ENCODE assay signal across 25 cellular contexts in genomic region chr4:122968227-122968812, GRCh38. TPM values are rescaled to one million over a fixed set of nuclear protein-coding genes. Genes with fewer than 3 reads are reported as not detected.
DNase-seq lines count a peak whose midpoint lies in the region; FAIRE-seq and TF ChIP-seq lines count a peak whose summit lies in the region.
"Had no signal": no experiment of that assay in that cellular context is flagged by ENCODE, and none has a peak within 500 bp of the region (broad histone marks: within the 10 kb centered on the region; RNA-seq: fewer than 3 reads in every experiment).

No MANE protein-coding gene starts in this region.

- DNase-seq in GM18507 (ENCODE audit: extremely low spot score, insufficient read length, low read depth), result no peak
- no peak for DNase-seq in HTR-8/SVneo (ENCODE audit: insufficient read length, low spot score)
- DNase-seq in mammary epithelial cell, result peak; percentile 4
- no peak for DNase-seq in osteocyte (ENCODE audit: extremely low spot score, unreplicated experiment)
- no peak for DNase-seq in esophagus squamous epithelium (lab: John Stamatoyannopoulos, UW)
- DNase-seq in retina, result no peak
- no peak for DNase-seq in KBM-7
- DNase-seq: activated CD4-positive, alpha-beta T cell treated with anti-CD3 and anti-CD28 coated beads, Interleukin-2, amount 10 ng/mL, durations not matched to agents 24 days and 14 days; activated naive CD4-positive, alpha-beta T cell treated with anti-CD3 and anti-CD28 coated beads, Interleukin-2, amount 10 ng/mL, durations not matched to agents 7 days and 5 days; activated T-cell treated with anti-CD3 and anti-CD28 coated beads, Interleukin-2, amount 50 U/mL, for 48 hours; amygdala; DMS53; head of caudate nucleus; NCI-H1105 treated with DMSO at 0.1 percent for 48 hours; NCI-H2029 treated with DMSO at 0.1 percent for 48 hours; NCI-H2227 treated with DMSO at 0.1 percent for 48 hours; NCI-H69; psoas muscle; small intestine; stimulated activated CD4-positive, alpha-beta T cell treated with anti-CD3 and anti-CD28 coated beads, Interleukin-1b, Interleukin-23, amount 100 ng/mL, for 48 hours had no signal

- CTCF ChIA-PET in mammary epithelial cell (lab: Charles Lee; ENCODE audit: low non-redundant PET), result interaction anchor here (0.6 kb wide), 1 partner anchor 384 kb away, joined by 5 read pairs; no protein-coding TSS in a partner anchor

- peaks cover 36% of the 10 kb centered on the region for H3K4me1 Mint-ChIP-seq in osteocyte (ENCODE audit: unreplicated experiment)
- H3K4me1 Mint-ChIP-seq: activated naive CD4-positive, alpha-beta T cell treated with anti-CD3 and anti-CD28 coated beads, Interleukin-2, amount 10 ng/mL, durations not matched to agents 7 days and 5 days; memory B cell had no signal

- no peaks in the 10 kb centered on the region for H3K27me3 Mint-ChIP-seq in osteocyte (ENCODE audit: unreplicated experiment)
- H3K27me3 Mint-ChIP-seq: activated CD4-positive, alpha-beta T cell treated with anti-CD3 and anti-CD28 coated beads, Interleukin-2, amount 10 ng/mL, durations not matched to agents 24 days and 14 days; activated naive CD4-positive, alpha-beta T cell treated with anti-CD3 and anti-CD28 coated beads, Interleukin-2, amount 10 ng/mL, durations not matched to agents 7 days and 5 days; dendritic cell treated with granulocyte-macrophage colony-stimulating factor and Interleukin-4, amounts not matched to agents 40 ng/mL and 50 ng/mL, for 4 days; memory B cell; type B pancreatic cell had no signal

- intact Hi-C loops in mammary epithelial cell (cut with micrococcal nuclease) (no loop called here), esophagus squamous epithelium (cut with DNase I) (no loop called here)

- H3K36me3 ChIP-seq in mammary epithelial cell (ENCODE audit: insufficient read depth, low read length), result no peaks in the 10 kb centered on the region
- peaks cover 0 to 5% (median 0%) of the 10 kb centered on the region in 3 donors for H3K36me3 ChIP-seq in esophagus squamous epithelium

- no peak overlapping the region for H2AFZ ChIP-seq in mammary epithelial cell (ENCODE audit: low read depth, low read length)

- in situ Hi-C loops in mammary epithelial cell (cut with MboI; ENCODE audit: low sequenced_read_pairs in 2 of 2) (no loop called here), KBM-7 (cut with MboI; ENCODE audit: low pct_unique_long_range_greater_than_20kb, low sequenced_read_pairs) (no loop called here)

- H4K20me1 ChIP-seq in mammary epithelial cell (ENCODE audit: insufficient read depth, low read length), result no peaks in the 10 kb centered on the region

- dilution Hi-C loops in mammary epithelial cell (cut with HindIII; ENCODE audit: low sequenced_read_pairs), result no loop called here

- H3K9ac ChIP-seq in mammary epithelial cell (ENCODE audit: insufficient read depth, low read length), result no peak overlapping the region

- H3K4me3 Mint-ChIP-seq in osteocyte (ENCODE audit: unreplicated experiment), result peak overlapping the region; percentile 12
- H3K4me3 Mint-ChIP-seq: activated CD4-positive, alpha-beta T cell treated with anti-CD3 and anti-CD28 coated beads, Interleukin-2, amount 10 ng/mL, durations not matched to agents 24 days and 14 days; activated naive CD4-positive, alpha-beta T cell treated with anti-CD3 and anti-CD28 coated beads, Interleukin-2, amount 10 ng/mL, durations not matched to agents 7 days and 5 days; dendritic cell treated with granulocyte-macrophage colony-stimulating factor and Interleukin-4, amounts not matched to agents 40 ng/mL and 50 ng/mL, for 4 days; memory B cell; T-helper 2 cell treated with Interferon-gamma antibody and Interleukin-4, amounts not matched to agents 5 μg/mL and 100 μg/mL, for 36 hours; type B pancreatic cell had no signal

- H3K27me3 ChIP-seq in mammary epithelial cell (ENCODE audit: insufficient read depth, low read length), result no peaks in the 10 kb centered on the region
- H3K27me3 ChIP-seq in esophagus squamous epithelium, result no peaks in the 10 kb centered on the region

- H3K9me3 Mint-ChIP-seq in osteocyte (ENCODE audit: unreplicated experiment), result peaks cover 2% of the 10 kb centered on the region
- H3K9me3 Mint-ChIP-seq: activated naive CD4-positive, alpha-beta T cell treated with anti-CD3 and anti-CD28 coated beads, Interleukin-2, amount 10 ng/mL, durations not matched to agents 7 days and 5 days; dendritic cell treated with granulocyte-macrophage colony-stimulating factor and Interleukin-4, amounts not matched to agents 40 ng/mL and 50 ng/mL, for 4 days; memory B cell; T-helper 2 cell treated with Interferon-gamma antibody and Interleukin-4, amounts not matched to agents 5 μg/mL and 100 μg/mL, for 36 hours; type B pancreatic cell had no signal

- no peak overlapping the region for H3K27ac ChIP-seq in mammary epithelial cell (ENCODE audit: insufficient read depth, low read depth, low read length)
- H3K27ac ChIP-seq in esophagus squamous epithelium, result no peak overlapping the region
- H3K27ac ChIP-seq: psoas muscle, VCaP had no signal

- no peak overlapping the region for H3K4me2 ChIP-seq in mammary epithelial cell (ENCODE audit: insufficient read depth, low read depth, low read length)

- H3K4me1 ChIP-seq in mammary epithelial cell (ENCODE audit: insufficient read depth, low read length), result peaks cover 3% of the 10 kb centered on the region
- H3K4me1 ChIP-seq in esophagus squamous epithelium, result no peaks in the 10 kb centered on the region
- H3K4me1 ChIP-seq: psoas muscle had no signal

- H3K4me3 ChIP-seq in mammary epithelial cell (replicated peaks in 1 of 3; ENCODE audit: insufficient read depth in 1 of 3, low read depth in 2 of 3, low read length in 3 of 3), result no peak overlapping the region
- H3K4me3 ChIP-seq in esophagus squamous epithelium, result no peak overlapping the region
- H3K4me3 ChIP-seq: psoas muscle had no signal

- H3K79me2 ChIP-seq in mammary epithelial cell (ENCODE audit: insufficient read depth, low read length), result no peaks in the 10 kb centered on the region

- peak overlapping the region; percentile 61 for H3K27ac Mint-ChIP-seq in osteocyte (ENCODE audit: unreplicated experiment)
- H3K27ac Mint-ChIP-seq: activated CD4-positive, alpha-beta T cell treated with anti-CD3 and anti-CD28 coated beads, Interleukin-2, amount 10 ng/mL, durations not matched to agents 24 days and 14 days; activated naive CD4-positive, alpha-beta T cell treated with anti-CD3 and anti-CD28 coated beads, Interleukin-2, amount 10 ng/mL, durations not matched to agents 7 days and 5 days; dendritic cell treated with granulocyte-macrophage colony-stimulating factor and Interleukin-4, amounts not matched to agents 40 ng/mL and 50 ng/mL, for 4 days; T-helper 2 cell treated with Interferon-gamma antibody and Interleukin-4, amounts not matched to agents 5 μg/mL and 100 μg/mL, for 36 hours; type B pancreatic cell had no signal

- WGBS in mammary epithelial cell (ENCODE audit: low coverage, missing lambda C conversion rate), result 69% methylated on average over 6 of the region's 6 CpGs
- WGBS in esophagus squamous epithelium, 2 donors, result 65 to 69% methylated on average over 6 of the region's 6 CpGs

- H3K36me3 Mint-ChIP-seq in osteocyte (ENCODE audit: unreplicated experiment), result peaks cover 2% of the 10 kb centered on the region

- FAIRE-seq in GM18507 (lab: Jason Lieb, UNC) (peak; percentile 31), HTR-8/SVneo (lab: Jason Lieb, UNC) (peak; percentile 23)
- FAIRE-seq: small intestine had no signal

- H3K9me3 ChIP-seq in mammary epithelial cell (replicated peaks; ENCODE audit: insufficient read depth, low read length), result no peaks in the 10 kb centered on the region
- no peaks in the 10 kb centered on the region for H3K9me3 ChIP-seq in esophagus squamous epithelium
- H3K9me3 ChIP-seq: psoas muscle had no signal

- TF ChIP-seq CTCF in mammary epithelial cell (conservative IDR thresholded peaks at IDR 0.05 in 1 of 2, IDR thresholded peaks at IDR 0.05 in 1 of 2; ENCODE audit: extremely low read depth in 1 of 2, insufficient read depth in 1 of 2, low read depth in 1 of 2, low read length in 2 of 2), result no peak
- no peak for TF ChIP-seq CTCF in osteocyte (IDR thresholded peaks at IDR 0.05)
- no peak for TF ChIP-seq CTCF in esophagus squamous epithelium (IDR thresholded peaks at IDR 0.05)

- no TSS peak for BruUV-seq in mammary epithelial cell (replicated peaks; lab: Mats Ljungman, UMichigan)

- no peak for TF ChIP-seq POLR2A in esophagus squamous epithelium (IDR thresholded peaks at IDR 0.05)

RNA-seq across cellular contexts. Expression of gene NUDT6, which starts 45.9 kb away (rescaled TPM):
- total RNA-seq in mammary epithelial cell (1 to 10 TPM; 4.2 to 7.4 TPM), osteocyte (4.8 and 6.9 TPM in 2 replicates), esophagus squamous epithelium (1 to 10 TPM; 1.8 to 8.8 (median 4.3) TPM)
- polyA plus RNA-seq in mammary epithelial cell, result 7.0 TPM
- not detected for polyA minus RNA-seq in mammary epithelial cell
